8 cellular contexts compared by ENCODE assay signal in genomic region chr15:38073278-38073930, GRCh38.
A peak's percentile ranks its signal among the peaks of the same experiment; 100 is the strongest.
DNase-seq lines count a peak whose midpoint lies in the region; ATAC-seq and TF ChIP-seq lines count a peak whose summit lies in the region.

No MANE protein-coding gene starts in this region.

- peaks cover 51% of the 10 kb centered on the region for H3F3A ChIP-seq in neural progenitor cell (ENCODE audit: low read depth)

- H3K4me3 Mint-ChIP-seq in CD4-positive, alpha-beta T cell: peak overlapping the region; percentile 13
- peak overlapping the region; percentile 85 for H3K4me3 Mint-ChIP-seq in neural progenitor cell

- H3K36me3 ChIP-seq in Panc1 (ENCODE audit: control insufficient read depth, insufficient read depth, low read length) (no peaks in the 10 kb centered on the region), esophagus muscularis mucosa (no peaks in the 10 kb centered on the region), neural progenitor cell (no peaks in the 10 kb centered on the region)

- peaks cover 47% of the 10 kb centered on the region for H3K27me3 Mint-ChIP-seq in CD4-positive, alpha-beta T cell
- no peaks in the 10 kb centered on the region for H3K27me3 Mint-ChIP-seq in neural progenitor cell (ENCODE audit: insufficient read depth, low read depth)

- H3K9ac ChIP-seq in neural progenitor cell: peak overlapping the region; percentile 48

- TF ChIP-seq EP300 in esophagus muscularis mucosa (IDR thresholded peaks at IDR 0.05): no peak

- TF ChIP-seq CTCF in CD4-positive, alpha-beta T cell (IDR thresholded peaks at IDR 0.05): no peak
- TF ChIP-seq CTCF in Panc1 (IDR thresholded peaks at IDR 0.05): no peak
- TF ChIP-seq CTCF in esophagus muscularis mucosa (IDR thresholded peaks at IDR 0.05): no peak
- no peak for TF ChIP-seq CTCF in neural progenitor cell (IDR thresholded peaks at IDR 0.05)

- peaks cover 33% of the 10 kb centered on the region for H3K27me3 ChIP-seq in CD4-positive, alpha-beta T cell (ENCODE audit: control insufficient read depth, insufficient read depth, low read length)
- H3K27me3 ChIP-seq in Panc1 (ENCODE audit: control insufficient read depth, insufficient read depth, low read length) (no peaks in the 10 kb centered on the region), esophagus muscularis mucosa (no peaks in the 10 kb centered on the region), neural progenitor cell (peaks cover 29% of the 10 kb centered on the region)

- in situ Hi-C loops in Panc1 (cut with HindIII; ENCODE audit: low pct_unique_long_range_greater_than_20kb, low sequenced_read_pairs): no loop called here

- H3K36me3 Mint-ChIP-seq in CD4-positive, alpha-beta T cell (ENCODE audit: low read depth): no peaks in the 10 kb centered on the region
- H3K36me3 Mint-ChIP-seq in neural progenitor cell: no peaks in the 10 kb centered on the region

- H2AFZ ChIP-seq in neural progenitor cell (replicated peaks): peak overlapping the region; percentile 75

- no peak for ATAC-seq in CD4-positive, alpha-beta T cell (ENCODE audit: poor library complexity)
- ATAC-seq in Panc1: peak; percentile 61
- ATAC-seq in GM21619 (IDR thresholded peaks at IDR 0.05; ENCODE audit: unreplicated experiment): no peak
- ATAC-seq in HG02981 (IDR thresholded peaks at IDR 0.05; ENCODE audit: unreplicated experiment): no peak

- intact Hi-C loops in CD4-positive, alpha-beta T cell (cut with DNase I, micrococcal nuclease): no loop called here
- intact Hi-C loops in Panc1 (cut with micrococcal nuclease; ENCODE audit: unreplicated experiment): no loop called here
- intact Hi-C loops in esophagus muscularis mucosa (cut with DNase I): loop anchor here (2.0 to 5.0 kb wide), 2 partner anchors 59 to 177 kb away; no protein-coding TSS in a partner anchor

- H4K20me1 ChIP-seq in neural progenitor cell (ENCODE audit: low read depth): no peaks in the 10 kb centered on the region

- no peaks in the 10 kb centered on the region for H3K79me2 ChIP-seq in neural progenitor cell (ENCODE audit: low read depth)

- POLR2A ChIA-PET in CD4-positive, alpha-beta T cell (lab: Charles Lee): no interaction called here
- POLR2A ChIA-PET in Panc1 (lab: Charles Lee): no interaction called here

- no peak for TF ChIP-seq POLR2A in esophagus muscularis mucosa (IDR thresholded peaks at IDR 0.05; ENCODE audit: low read depth)

- H3K4me1 ChIP-seq in Panc1 (ENCODE audit: control insufficient read depth, insufficient read depth, low read length): peaks cover 6% of the 10 kb centered on the region; the same call in 1 of the 2 replicates
- H3K4me1 ChIP-seq in esophagus muscularis mucosa: peaks cover 22 to 38% (median 37%) of the 10 kb centered on the region in 4 donors
- H3K4me1 ChIP-seq in neural progenitor cell: peaks cover 73% of the 10 kb centered on the region

- 16% methylated on average over 15 of the region's 15 CpGs for WGBS in esophagus muscularis mucosa

- no TSS peak for BruUV-seq in Panc1 (replicated peaks; lab: Mats Ljungman, UMichigan)

- peak overlapping the region; percentile 80 for H3K4me2 ChIP-seq in neural progenitor cell

- no peak overlapping the region for H3K27ac Mint-ChIP-seq in CD4-positive, alpha-beta T cell
- H3K27ac Mint-ChIP-seq in neural progenitor cell: peak overlapping the region; percentile 99

- CTCF ChIA-PET in CD4-positive, alpha-beta T cell (lab: Charles Lee): interaction anchor here (1.5 kb wide), 1 partner anchor 11 kb away, joined by 3 read pairs; no protein-coding TSS in a partner anchor
- CTCF ChIA-PET in Panc1 (lab: Charles Lee): no interaction called here

- H3K4me3 ChIP-seq in Panc1 (ENCODE audit: low read depth in 2 of 2, low read length in 2 of 2) (peak overlapping the region; percentile 60 to 69), esophagus muscularis mucosa (peak overlapping the region; percentile 58 to 70 (median 64)), neural progenitor cell (peak overlapping the region; percentile 46)

- DNase-seq in CD4-positive, alpha-beta T cell: no peak
- DNase-seq in Panc1 (ENCODE audit: low read depth, low spot score) (no peak), esophagus muscularis mucosa (ENCODE audit: extremely low spot score) (no peak), neural progenitor cell (ENCODE audit: low spot score) (peak; percentile 33), activated gamma-delta T cell treated with Interleukin-2 at 50 U/mL for 16 hours (no peak)
- DNase-seq in stimulated activated naive CD4-positive, alpha-beta T cell (lab: John Stamatoyannopoulos, UW): no peak

- H3K9me3 Mint-ChIP-seq in CD4-positive, alpha-beta T cell: no peaks in the 10 kb centered on the region
- no peaks in the 10 kb centered on the region for H3K9me3 Mint-ChIP-seq in neural progenitor cell

- peaks cover 12% of the 10 kb centered on the region for H3K4me1 Mint-ChIP-seq in CD4-positive, alpha-beta T cell (ENCODE audit: low read depth)
- peaks cover 90% of the 10 kb centered on the region for H3K4me1 Mint-ChIP-seq in neural progenitor cell

- H3K27ac ChIP-seq in CD4-positive, alpha-beta T cell (ENCODE audit: low read depth, low read length): no peak overlapping the region
- H3K27ac ChIP-seq in Panc1 (ENCODE audit: low read length) (peak overlapping the region; percentile 65), esophagus muscularis mucosa (replicated peaks in 1 of 4) (peak overlapping the region; percentile 80 to 87 (median 84)), neural progenitor cell (peak overlapping the region; percentile 95)

- H3K9me3 ChIP-seq in CD4-positive, alpha-beta T cell (ENCODE audit: control insufficient read depth, low read length): no peaks in the 10 kb centered on the region
- no peaks in the 10 kb centered on the region for H3K9me3 ChIP-seq in Panc1 (ENCODE audit: control insufficient read depth, insufficient read depth, low read depth, low read length)
- H3K9me3 ChIP-seq in esophagus muscularis mucosa: no peaks in the 10 kb centered on the region
- no peaks in the 10 kb centered on the region for H3K9me3 ChIP-seq in neural progenitor cell (ENCODE audit: low read depth)
